23 cellular contexts compared by ENCODE assay signal in the genomic region with DNA sequence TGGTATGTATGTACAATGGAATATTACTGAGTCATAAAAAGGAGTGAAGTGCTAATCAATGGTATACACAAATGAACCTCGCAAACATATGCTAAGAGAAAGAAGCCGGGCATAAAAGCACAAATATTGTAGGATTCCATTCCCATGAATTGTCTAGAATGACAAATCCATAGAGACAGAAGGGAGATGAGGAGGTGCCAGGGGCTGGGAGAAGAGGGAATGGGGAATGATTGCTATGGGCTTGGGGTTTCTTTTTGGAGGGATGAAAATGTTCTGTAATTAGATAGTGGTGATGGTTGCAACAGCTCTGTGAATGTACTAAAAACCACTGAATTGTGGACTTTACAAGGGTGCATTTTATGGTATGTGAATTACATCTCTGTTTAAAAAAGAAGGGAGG.
"Had no signal": no experiment of that assay in that cellular context is flagged by ENCODE, and none has a peak within 500 bp of the region (broad histone marks: within the 10 kb centered on the region; RNA-seq: fewer than 3 reads in every experiment).

No MANE protein-coding gene starts in this region.

- H3K27me3 ChIP-seq: body of pancreas, gastrocnemius medialis, heart left ventricle, tibial artery, vagina had no signal

- H3K27ac Mint-ChIP-seq: activated CD4-positive, alpha-beta memory T cell treated with anti-CD3 and anti-CD28 coated beads, Interleukin-2, amount 10 ng/mL, durations not matched to agents 7 days and 5 days; activated CD8-positive, alpha-beta memory T cell treated with anti-CD3 and anti-CD28 coated beads, Interleukin-2, amount 10 ng/mL, durations not matched to agents 7 days and 5 days; activated naive CD8-positive, alpha-beta T cell treated with anti-CD3 and anti-CD28 coated beads for 36 hours; activated T-helper 17 cell treated with anti-CD3 and anti-CD28 coated beads, Interleukin-2, amount 50 U/mL, for 72 hours; endodermal cell; nephron had no signal

- H3K36me3 ChIP-seq: gastrocnemius medialis, heart left ventricle, left lung, tibial artery, vagina had no signal

- H3K27me3 Mint-ChIP-seq: activated CD4-positive, alpha-beta memory T cell treated with anti-CD3 and anti-CD28 coated beads, Interleukin-2, amount 10 ng/mL, durations not matched to agents 7 days and 5 days; activated CD8-positive, alpha-beta memory T cell treated with anti-CD3 and anti-CD28 coated beads, Interleukin-2, amount 10 ng/mL, durations not matched to agents 7 days and 5 days had no signal

- DNase-seq: activated CD4-positive, alpha-beta memory T cell treated with anti-CD3 and anti-CD28 coated beads, Interleukin-2, amount 10 ng/mL, durations not matched to agents 7 days and 5 days; activated CD4-positive, alpha-beta T cell treated with anti-CD3 and anti-CD28 coated beads for 48 hours; activated CD4-positive, CD25-positive, alpha-beta regulatory T cell; activated CD8-positive, alpha-beta memory T cell treated with anti-CD3 and anti-CD28 coated beads, Interleukin-2, amount 10 ng/mL, durations not matched to agents 7 days and 5 days; activated naive CD4-positive, alpha-beta T cell; activated naive CD8-positive, alpha-beta T cell treated with anti-CD3 and anti-CD28 coated beads for 36 hours; activated T-cell treated with anti-CD3 and anti-CD28 coated beads, Interleukin-2, amount 50 U/mL, for 1 hour; body of pancreas; endodermal cell; gastrocnemius medialis; heart left ventricle; midbrain; nucleus accumbens; posterior cingulate gyrus; retina; stimulated activated CD4-positive, alpha-beta T cell treated with anti-CD3 and anti-CD28 coated beads, Interleukin-2, amount 100 ng/mL, for 24 hours; stimulated activated naive CD4-positive, alpha-beta T cell treated with Interleukin-2 at 50 U/mL for 16 hours; T-helper 9 cell; tibial artery had no signal

- H3K4me1 ChIP-seq: body of pancreas, left lung, vagina had no signal

- H3K4me1 Mint-ChIP-seq: activated CD4-positive, alpha-beta memory T cell treated with anti-CD3 and anti-CD28 coated beads, Interleukin-2, amount 10 ng/mL, durations not matched to agents 7 days and 5 days; activated CD8-positive, alpha-beta memory T cell treated with anti-CD3 and anti-CD28 coated beads, Interleukin-2, amount 10 ng/mL, durations not matched to agents 7 days and 5 days; activated naive CD8-positive, alpha-beta T cell treated with anti-CD3 and anti-CD28 coated beads for 36 hours; activated T-helper 17 cell treated with anti-CD3 and anti-CD28 coated beads, Interleukin-2, amount 50 U/mL, for 72 hours had no signal

- H3K4me3 ChIP-seq: body of pancreas, gastrocnemius medialis, heart left ventricle, left lung, tibial artery, vagina had no signal

- H3K36me3 Mint-ChIP-seq: activated CD8-positive, alpha-beta memory T cell treated with anti-CD3 and anti-CD28 coated beads, Interleukin-2, amount 10 ng/mL, durations not matched to agents 7 days and 5 days; activated naive CD8-positive, alpha-beta T cell treated with anti-CD3 and anti-CD28 coated beads for 36 hours had no signal

- H3K9me3 Mint-ChIP-seq: activated CD4-positive, alpha-beta memory T cell treated with anti-CD3 and anti-CD28 coated beads, Interleukin-2, amount 10 ng/mL, durations not matched to agents 7 days and 5 days; activated naive CD8-positive, alpha-beta T cell treated with anti-CD3 and anti-CD28 coated beads for 36 hours; activated T-helper 17 cell treated with anti-CD3 and anti-CD28 coated beads, Interleukin-2, amount 50 U/mL, for 72 hours; endodermal cell; nephron had no signal

- H3K4me3 Mint-ChIP-seq: activated CD4-positive, alpha-beta memory T cell treated with anti-CD3 and anti-CD28 coated beads, Interleukin-2, amount 10 ng/mL, durations not matched to agents 7 days and 5 days; activated CD8-positive, alpha-beta memory T cell treated with anti-CD3 and anti-CD28 coated beads, Interleukin-2, amount 10 ng/mL, durations not matched to agents 7 days and 5 days; activated naive CD8-positive, alpha-beta T cell treated with anti-CD3 and anti-CD28 coated beads for 36 hours; activated T-helper 17 cell treated with anti-CD3 and anti-CD28 coated beads, Interleukin-2, amount 50 U/mL, for 72 hours; endodermal cell; nephron had no signal

- H3K9me3 ChIP-seq: body of pancreas, gastrocnemius medialis, heart left ventricle, left lung, tibial artery, vagina had no signal

- H3K27ac ChIP-seq: body of pancreas, gastrocnemius medialis, heart left ventricle, left lung, tibial artery, vagina had no signal
